In genomic region chr2:189580267-189580661, GRCh38 we compare ENCODE assay signal across 8 cellular contexts. TPM values are rescaled to one million over a fixed set of nuclear protein-coding genes. Genes with fewer than 3 reads are reported as not detected.
DNase-seq lines count a peak whose midpoint lies in the region; ATAC-seq and TF ChIP-seq lines count a peak whose summit lies in the region.

No MANE protein-coding gene starts in this region.

- H3K9me3 ChIP-seq in ectodermal cell (ENCODE audit: control insufficient read depth, low read length) (no peaks in the 10 kb centered on the region), mesenchymal stem cell (ENCODE audit: control insufficient read depth, low read length) (no peaks in the 10 kb centered on the region), testis (no peaks in the 10 kb centered on the region), Karpas-422 (ENCODE audit: low read length) (no peaks in the 10 kb centered on the region)

- H2AFZ ChIP-seq in mesenchymal stem cell (ENCODE audit: low read depth, low read length) (peak overlapping the region; percentile 78), Karpas-422 (ENCODE audit: low read length) (no peak overlapping the region)

- H3K14ac ChIP-seq in mesenchymal stem cell (ENCODE audit: low read length in 2 of 2), result no peak overlapping the region

- H3K23ac ChIP-seq in mesenchymal stem cell (ENCODE audit: low read length in 2 of 2), result peak overlapping the region in 1 of 2 experiments; percentile 72

- H3K36me3 ChIP-seq in GM06990 (ENCODE audit: control insufficient read depth, insufficient read depth, low read length), result no peaks in the 10 kb centered on the region
- no peaks in the 10 kb centered on the region for H3K36me3 ChIP-seq in ectodermal cell (ENCODE audit: control insufficient read depth, insufficient read depth, low read length)
- no peaks in the 10 kb centered on the region for H3K36me3 ChIP-seq in mesenchymal stem cell (ENCODE audit: control insufficient read depth in 1 of 2, insufficient read depth in 2 of 2, low read depth in 1 of 2, low read length in 2 of 2)
- H3K36me3 ChIP-seq in testis (ENCODE audit: low read depth, missing control alignments), result no peaks in the 10 kb centered on the region
- no peaks in the 10 kb centered on the region for H3K36me3 ChIP-seq in Karpas-422 (ENCODE audit: insufficient read depth, low read length)

- H4K20me1 ChIP-seq in Karpas-422 (ENCODE audit: insufficient read depth, low read depth, low read length), result no peaks in the 10 kb centered on the region

- peak overlapping the region in 1 of 2 experiments; percentile 82 for H3K4ac ChIP-seq in mesenchymal stem cell (ENCODE audit: low read depth in 1 of 2, low read length in 2 of 2)

- no peak for DNase-seq in GM06990 (ENCODE audit: extremely low read depth, insufficient read length)
- peak; percentile 6 for DNase-seq in T-helper 9 cell
- no peak for DNase-seq in mesenchymal stem cell
- DNase-seq in testis, result peak; percentile 38
- DNase-seq in Karpas-422, result no peak
- DNase-seq in HK-2 (ENCODE audit: unreplicated experiment), result no peak

- H3K4me3 ChIP-seq in GM06990 (replicated peaks; ENCODE audit: low read depth, low read length) (peak overlapping the region; percentile 59), ectodermal cell (ENCODE audit: insufficient read depth, low read depth, low read length) (peak overlapping the region; percentile 53), mesenchymal stem cell (ENCODE audit: insufficient read depth in 1 of 2, low read depth in 1 of 2, low read length in 2 of 2) (peak overlapping the region; percentile 63 to 81), testis (peak overlapping the region; percentile 75 to 81), Karpas-422 (ENCODE audit: low read length) (no peak overlapping the region)

- no peak overlapping the region for H2BK5ac ChIP-seq in mesenchymal stem cell (ENCODE audit: low read depth, low read length, poor library complexity, severe bottlenecking)

- WGBS in ectodermal cell, 2 experiments, result 1 to 2% methylated on average over 13 of the region's 13 CpGs
- WGBS in mesenchymal stem cell, result 0% methylated on average over 11 of the region's 13 CpGs
- WGBS in testis, 2 donors, result 0 to 2% methylated on average over 13 of the region's 13 CpGs

- no peak for TF ChIP-seq POLR2A in testis (IDR thresholded peaks at IDR 0.05)

- H4K8ac ChIP-seq in mesenchymal stem cell (ENCODE audit: low read length), result no peak overlapping the region

- H3K18ac ChIP-seq in mesenchymal stem cell (ENCODE audit: low read depth in 1 of 2, low read length in 2 of 2), result peak overlapping the region in 1 of 2 experiments; percentile 69

- H3K27ac ChIP-seq in ectodermal cell (ENCODE audit: insufficient read depth, low read depth, low read length, poor library complexity, severe bottlenecking), result no peak overlapping the region
- peak overlapping the region; percentile 41 for H3K27ac ChIP-seq in mesenchymal stem cell (ENCODE audit: low read length, poor library complexity, severe bottlenecking)
- peak overlapping the region; percentile 87 to 93 for H3K27ac ChIP-seq in testis
- no peak overlapping the region for H3K27ac ChIP-seq in Karpas-422 (ENCODE audit: low read length)

- peak; percentile 39 for ATAC-seq in HG03045 (IDR thresholded peaks at IDR 0.05; ENCODE audit: unreplicated experiment)

- TF ChIP-seq CTCF in GM06990 (IDR thresholded peaks at IDR 0.05; ENCODE audit: insufficient read depth, low read length, poor library complexity, severe bottlenecking), result no peak
- TF ChIP-seq CTCF in testis (IDR thresholded peaks at IDR 0.05), result no peak

- H4K91ac ChIP-seq in mesenchymal stem cell (ENCODE audit: low read length), result no peak overlapping the region

- no peak overlapping the region for H2BK120ac ChIP-seq in mesenchymal stem cell (ENCODE audit: low read depth, low read length)

- H2BK15ac ChIP-seq in mesenchymal stem cell (ENCODE audit: low read depth, poor library complexity, severe bottlenecking), result peak overlapping the region; percentile 1

- no peaks in the 10 kb centered on the region for H3K9me2 ChIP-seq in Karpas-422 (replicated peaks; ENCODE audit: insufficient read depth, low read length)

- no peaks in the 10 kb centered on the region for H3K79me2 ChIP-seq in Karpas-422 (ENCODE audit: low read length)

- intact Hi-C loops in testis (cut with DNase I; ENCODE audit: low total_unique reads), result no loop called here

- peaks cover 2% of the 10 kb centered on the region for H3K79me1 ChIP-seq in mesenchymal stem cell (replicated peaks; ENCODE audit: low read length, poor library complexity, severe bottlenecking)

- no peak overlapping the region for H2BK12ac ChIP-seq in mesenchymal stem cell (ENCODE audit: low read length in 2 of 2)

- no peaks in the 10 kb centered on the region for H3K4me1 ChIP-seq in ectodermal cell (ENCODE audit: control insufficient read depth, insufficient read depth, low read length)
- H3K4me1 ChIP-seq in mesenchymal stem cell (ENCODE audit: control insufficient read depth, insufficient read depth, low read depth, low read length), result peaks cover 9% of the 10 kb centered on the region
- H3K4me1 ChIP-seq in testis, result peaks cover 7% of the 10 kb centered on the region
- no peaks in the 10 kb centered on the region for H3K4me1 ChIP-seq in Karpas-422 (ENCODE audit: low read length)

- H3K9ac ChIP-seq in mesenchymal stem cell (ENCODE audit: low read length) (peak overlapping the region; percentile 81), Karpas-422 (ENCODE audit: low read length) (no peak overlapping the region)

- H3K4me2 ChIP-seq in mesenchymal stem cell (ENCODE audit: low read length, poor library complexity, severe bottlenecking) (peak overlapping the region; percentile 60), Karpas-422 (ENCODE audit: low read depth, low read length, poor library complexity, severe bottlenecking) (no peak overlapping the region)

- no peak overlapping the region for H2AK5ac ChIP-seq in mesenchymal stem cell (ENCODE audit: low read length, severe bottlenecking)

- peaks cover 4% of the 10 kb centered on the region; the same call in 1 of the 2 replicates for H3K27me3 ChIP-seq in GM06990 (replicated peaks; ENCODE audit: control insufficient read depth, insufficient read depth, low read length)
- H3K27me3 ChIP-seq in ectodermal cell (ENCODE audit: control insufficient read depth, insufficient read depth, low read length, poor library complexity, severe bottlenecking), result peaks cover 90% of the 10 kb centered on the region
- peaks cover 0 to 9% of the 10 kb centered on the region in 2 experiments for H3K27me3 ChIP-seq in mesenchymal stem cell (ENCODE audit: control insufficient read depth in 1 of 2, insufficient read depth in 1 of 2, low read length in 2 of 2)
- no peaks in the 10 kb centered on the region for H3K27me3 ChIP-seq in testis
- no peaks in the 10 kb centered on the region for H3K27me3 ChIP-seq in Karpas-422 (ENCODE audit: low read length)

RNA-seq across cellular contexts. Expression of gene SLC40A1, which starts 0.3 kb away (rescaled TPM):
- polyA plus RNA-seq in ectodermal cell (2013, experiment 1 of 4), result 0.52 TPM
- polyA plus RNA-seq in ectodermal cell (2013, experiment 2 of 4), result 0.36 TPM
- polyA plus RNA-seq in ectodermal cell (2013, experiment 3 of 4), result 1.4 TPM
- 0.93 TPM for polyA plus RNA-seq in ectodermal cell (2013, experiment 4 of 4)
- 7.2 TPM for polyA plus RNA-seq in mesenchymal stem cell (2013, experiment 1 of 2)
- polyA plus RNA-seq in mesenchymal stem cell (2013, experiment 2 of 2), result 8.0 TPM
- 10 to 100 TPM; 52.3 to 58.7 TPM for total RNA-seq in testis
- polyA plus RNA-seq in testis (ENCODE audit: insufficient read depth, low read depth, low replicate concordance), result 64.0 TPM
- total RNA-seq in Karpas-422 (2014; rRNA removed; shearing (Covaris generic); ENCODE audit: low replicate concordance), result not detected in 2 replicates

Comparison
In these comparisons a context has a peak if more than half of its experiments do, and no peak if none do; other contexts are left out.
1. DNase-seq: peak in T-helper 9 cell (single experiment) and testis (single experiment); none in GM06990 (single experiment), mesenchymal stem cell (single experiment), Karpas-422 (single experiment) and HK-2 (single experiment).
2. H3K27ac ChIP-seq: peak in mesenchymal stem cell (single experiment) and testis (2 of 2); none in ectodermal cell (single experiment) and Karpas-422 (single experiment).
3. RNA of gene SLC40A1, which starts 0.3 kb away (total RNA-seq): 52.3 to 58.7 TPM in testis; not detected in Karpas-422; every median in the first group is over 10 times any median in the second.